Comparison of ENCODE assay signal across 11 cellular contexts in genomic region chr2:183998797-183999190, GRCh38.
DNase-seq lines count a peak whose midpoint lies in the region; ATAC-seq and TF ChIP-seq lines count a peak whose summit lies in the region.
"Had no signal": no experiment of that assay in that cellular context is flagged by ENCODE, and none has a peak within 500 bp of the region (broad histone marks: within the 10 kb centered on the region; RNA-seq: fewer than 3 reads in every experiment).

No MANE protein-coding gene starts in this region.

- H3K27ac Mint-ChIP-seq in T-helper 17 cell, result no peak overlapping the region

- intact Hi-C loops in colonic mucosa (cut with DNase I), result no loop called here

- no peak overlapping the region for H3K4me3 Mint-ChIP-seq in T-helper 17 cell

- H3K36me3 ChIP-seq in colonic mucosa, result no peaks in the 10 kb centered on the region
- H3K36me3 ChIP-seq: right atrium auricular region, thoracic aorta had no signal

- no peak for DNase-seq in colonic mucosa
- DNase-seq in T-helper 17 cell, result no peak
- no peak for DNase-seq in amygdala (lab: John Stamatoyannopoulos, UW)
- DNase-seq in hippocampal formation (lab: John Stamatoyannopoulos, UW), result no peak
- no peak for DNase-seq in Kasumi-1 (lab: John Stamatoyannopoulos, UW)
- DNase-seq: erythroblast had no signal

- H3K27ac ChIP-seq in colonic mucosa, result peak overlapping the region; percentile 39
- H3K27ac ChIP-seq: right atrium auricular region, thoracic aorta had no signal

- H3K9me3 ChIP-seq in colonic mucosa, result no peaks in the 10 kb centered on the region
- no peaks in the 10 kb centered on the region for H3K9me3 ChIP-seq in T-helper 17 cell (ENCODE audit: control insufficient read depth, low read length, poor library complexity, severe bottlenecking)
- H3K9me3 ChIP-seq: right atrium auricular region, thoracic aorta had no signal

- no peak overlapping the region for H3K4me3 ChIP-seq in colonic mucosa
- H3K4me3 ChIP-seq: right atrium auricular region, thoracic aorta had no signal

- H3K4me1 ChIP-seq in colonic mucosa, result no peaks in the 10 kb centered on the region
- H3K4me1 ChIP-seq: right atrium auricular region had no signal

- peak; percentile 23 for ATAC-seq in GM18907 (IDR thresholded peaks at IDR 0.05; ENCODE audit: unreplicated experiment)
- ATAC-seq in GM21723 (IDR thresholded peaks at IDR 0.05; ENCODE audit: unreplicated experiment), result peak; percentile 24
- ATAC-seq in HG03135 (IDR thresholded peaks at IDR 0.05; ENCODE audit: unreplicated experiment), result peak; percentile 22
- no peak for ATAC-seq in T-helper 17 cell

- TF ChIP-seq CTCF in colonic mucosa (IDR thresholded peaks at IDR 0.05), result no peak

- H3K27me3 Mint-ChIP-seq in T-helper 17 cell, result no peaks in the 10 kb centered on the region

- H3K4me1 Mint-ChIP-seq in T-helper 17 cell, result no peaks in the 10 kb centered on the region

- H3K27me3 ChIP-seq in colonic mucosa, result no peaks in the 10 kb centered on the region
- H3K27me3 ChIP-seq: right atrium auricular region had no signal

- H3K36me3 Mint-ChIP-seq in T-helper 17 cell (ENCODE audit: low read depth), result no peaks in the 10 kb centered on the region

- H3K9ac ChIP-seq in colonic mucosa (ENCODE audit: low read depth in 2 of 2, low read length in 2 of 2), result no peak overlapping the region
